ENCODE assay signal across 9 cellular contexts in genomic region chr12:91111366-91112321, GRCh38. TPM values are rescaled to one million over a fixed set of nuclear protein-coding genes. Genes with fewer than 3 reads are reported as not detected.
DNase-seq lines count a peak whose midpoint lies in the region; ATAC-seq and TF ChIP-seq lines count a peak whose summit lies in the region.
"Had no signal": no experiment of that assay in that cellular context is flagged by ENCODE, and none has a peak within 500 bp of the region (broad histone marks: within the 10 kb centered on the region; RNA-seq: fewer than 3 reads in every experiment).

TSS of gene LUM (minus strand) at chr12:91111494. CDS start at chr12:91108979, 2,515 bp downstream.

- peak in 1 of 2 donors; percentile 58 for TF ChIP-seq EP300 in tibial nerve (IDR thresholded peaks at IDR 0.05)

- peak within 1 kb of the TSS; percentile 10 to 48 for H3K4me3 ChIP-seq in duodenal mucosa (ENCODE audit: low read depth in 1 of 2, low read length in 2 of 2)
- H3K4me3 ChIP-seq in tibial nerve, result peak within 1 kb of the TSS; percentile 2 to 42 (median 11)

- H3K27me3 ChIP-seq in duodenal mucosa (ENCODE audit: control insufficient read depth in 1 of 2, insufficient read depth in 2 of 2, low read length in 2 of 2), result no peaks in the 10 kb centered on the region
- no peaks in the 10 kb centered on the region for H3K27me3 ChIP-seq in tibial nerve

- peaks cover 8% of the 10 kb centered on the region for H3K27me3 Mint-ChIP-seq in activated naive CD4-positive, alpha-beta T cell treated with anti-CD3 and anti-CD28 coated beads for 36 hours (ENCODE audit: low read depth)

- H3K9me3 ChIP-seq in duodenal mucosa (ENCODE audit: control insufficient read depth in 1 of 2, low read length in 2 of 2) (no peaks in the 10 kb centered on the region), tibial nerve (no peaks in the 10 kb centered on the region)

- ATAC-seq in HG03175 (IDR thresholded peaks at IDR 0.05; ENCODE audit: unreplicated experiment), result no peak

- H3K9me3 Mint-ChIP-seq in activated naive CD4-positive, alpha-beta T cell treated with anti-CD3 and anti-CD28 coated beads for 36 hours, result no peaks in the 10 kb centered on the region

- no peak within 1 kb of the TSS for H3K27ac ChIP-seq in duodenal mucosa (ENCODE audit: low read depth, low read length)
- H3K27ac ChIP-seq in tibial nerve, result peak within 1 kb of the TSS in 2 of 4 donors; percentile 39 to 64

- no peaks in the 10 kb centered on the region for H3K36me3 Mint-ChIP-seq in activated naive CD4-positive, alpha-beta T cell treated with anti-CD3 and anti-CD28 coated beads for 36 hours (ENCODE audit: low read depth)

- intact Hi-C loops in activated naive CD4-positive, alpha-beta T cell treated with anti-CD3 and anti-CD28 coated beads for 36 hours (cut with micrococcal nuclease), result no loop called here

- H3K4me3 Mint-ChIP-seq in activated naive CD4-positive, alpha-beta T cell treated with anti-CD3 and anti-CD28 coated beads for 36 hours, result no peak within 1 kb of the TSS

- DNase-seq in M059J (ENCODE audit: low read depth), result peak; percentile 82
- DNase-seq in midbrain (lab: John Stamatoyannopoulos, UW), result peak; percentile 5
- peak; percentile 38 to 69 for DNase-seq in tibial nerve (ENCODE audit: low spot score in 2 of 2)
- DNase-seq in stimulated activated CD4-positive, alpha-beta T cell treated with anti-CD3 and anti-CD28 coated beads, Interleukin-12 subunit alpha, Interleukin-12 subunit beta, amount 100 ng/mL, for 4 hours, result no peak
- no peak for DNase-seq in RPMI8226
- DNase-seq in activated naive CD4-positive, alpha-beta T cell treated with anti-CD3 and anti-CD28 coated beads for 36 hours, result no peak

- no peak within 1 kb of the TSS for H3K27ac Mint-ChIP-seq in activated naive CD4-positive, alpha-beta T cell treated with anti-CD3 and anti-CD28 coated beads for 36 hours

- H3K4me1 ChIP-seq in duodenal mucosa (ENCODE audit: control insufficient read depth in 1 of 2, insufficient read depth in 2 of 2, low read length in 2 of 2) (no peaks in the 10 kb centered on the region), tibial nerve (no peaks in the 10 kb centered on the region)

- CTCF ChIA-PET in activated naive CD4-positive, alpha-beta T cell treated with anti-CD3 and anti-CD28 coated beads for 36 hours (lab: Charles Lee), result interaction anchor here (0.7 to 2.1 kb wide), 3 partner anchors 132 to 238 kb away, joined by 3 to 10 read pairs (median 4); no protein-coding TSS in a partner anchor

- no peak for TF ChIP-seq POLR2A in tibial nerve (IDR thresholded peaks at IDR 0.05)

- WGBS in tibial nerve, 2 donors, result 22 to 26% methylated on average over 7 of the region's 7 CpGs

- no peaks in the 10 kb centered on the region for H3K4me1 Mint-ChIP-seq in activated naive CD4-positive, alpha-beta T cell treated with anti-CD3 and anti-CD28 coated beads for 36 hours (ENCODE audit: low read depth)

- no peak for TF ChIP-seq CTCF in tibial nerve (IDR thresholded peaks at IDR 0.05)

- H3K9ac ChIP-seq in duodenal mucosa (ENCODE audit: low read depth in 1 of 2, low read length in 2 of 2), result peak within 1 kb of the TSS in 1 of 2 donors; percentile 45

- H3K36me3 ChIP-seq in duodenal mucosa (ENCODE audit: control insufficient read depth in 1 of 2, insufficient read depth in 2 of 2, low read length in 2 of 2), result no peaks in the 10 kb centered on the region
- H3K36me3 ChIP-seq in tibial nerve, result no peaks in the 10 kb centered on the region

RNA-seq across cellular contexts. Expression of gene LUM, which starts in this region (rescaled TPM):
- 293 and 400 TPM in 2 replicates for total RNA-seq in M059J (2014; rRNA removed; shearing (Covaris generic))
- total RNA-seq in tibial nerve, result 100 to 1,000 TPM in 1 of 4 donors, 10 to 100 TPM in 3; 30.0 to 138 (median 38.0) TPM
- not detected for total RNA-seq in activated naive CD4-positive, alpha-beta T cell treated with anti-CD3 and anti-CD28 coated beads for 36 hours
- total RNA-seq: activated CD8-positive, alpha-beta memory T cell treated with anti-CD3 and anti-CD28 coated beads for 36 hours had no signal

Comparison
In these comparisons a context has a peak if more than half of its experiments do, and no peak if none do; other contexts are left out.
1. RNA of gene LUM (total RNA-seq): 293 to 400 TPM in M059J and 30.0 to 138 TPM in tibial nerve; not detected in activated naive CD4-positive, alpha-beta T cell treated with anti-CD3 and anti-CD28 coated beads for 36 hours; every median in the first group is over 10 times any median in the second.
2. DNase-seq: peak in M059J (single experiment), midbrain (single experiment) and tibial nerve (2 of 2); none in stimulated activated CD4-positive, alpha-beta T cell treated with anti-CD3 and anti-CD28 coated beads, Interleukin-12 subunit alpha, Interleukin-12 subunit beta, amount 100 ng/mL, for 4 hours (single experiment), RPMI8226 (single experiment) and activated naive CD4-positive, alpha-beta T cell treated with anti-CD3 and anti-CD28 coated beads for 36 hours (single experiment).